ENCODE assay signal across 21 cellular contexts in genomic region chr2:20108655-20109396, GRCh38. TPM values are rescaled to one million over a fixed set of nuclear protein-coding genes. Genes with fewer than 3 reads are reported as not detected.
DNase-seq lines count a peak whose midpoint lies in the region; ATAC-seq, FAIRE-seq and TF ChIP-seq lines count a peak whose summit lies in the region.
"Had no signal": no experiment of that assay in that cellular context is flagged by ENCODE, and none has a peak within 500 bp of the region (broad histone marks: within the 10 kb centered on the region; RNA-seq: fewer than 3 reads in every experiment).

No MANE protein-coding gene starts in this region.

- peaks cover 0 to 3% (median 0%) of the 10 kb centered on the region in 8 donors for H3K9me3 Mint-ChIP-seq in CD4-positive, alpha-beta memory T cell
- H3K9me3 Mint-ChIP-seq: HFFc6, immature natural killer cell had no signal

- dilution Hi-C loops in IMR-90 (cut with HindIII; ENCODE audit: low sequenced_read_pairs, unreplicated experiment), result no loop called here

- no peak overlapping the region for H3K23ac ChIP-seq in IMR-90 (ENCODE audit: low read depth, low read length)

- no peak overlapping the region for H2AK9ac ChIP-seq in IMR-90 (replicated peaks; ENCODE audit: low read depth, low read length, poor library complexity)

- BruUV-seq in IMR-90 (replicated peaks; lab: Mats Ljungman, UMichigan) (no TSS peak), HepG2 (replicated peaks; lab: Mats Ljungman, UMichigan) (TSS peak; percentile 90)

- H3K4ac ChIP-seq in IMR-90 (ENCODE audit: low read depth, low read length), result no peak overlapping the region

- H3K4me3 ChIP-seq in AG10803 (ENCODE audit: low read length) (no peak overlapping the region), IMR-90 (ENCODE audit: insufficient read depth, low read depth, low read length) (no peak overlapping the region), bronchial epithelial cell (ENCODE audit: low read depth, low read length) (no peak overlapping the region), HepG2 (replicated peaks in 1 of 3; ENCODE audit: insufficient read depth in 1 of 3, low read depth in 2 of 3, low read length in 3 of 3) (peak overlapping the region; percentile 38 to 59 (median 44)), ascending aorta (no peak overlapping the region)
- H3K4me3 ChIP-seq in CD4-positive, alpha-beta memory T cell (ENCODE audit: low read length in 2 of 2), result no peak overlapping the region
- H3K4me3 ChIP-seq: pancreas, Peyer's patch, suprapubic skin had no signal

- no peaks in the 10 kb centered on the region for H3K79me1 ChIP-seq in IMR-90 (ENCODE audit: low read depth in 1 of 2, low read length in 2 of 2)

- no peak for FAIRE-seq in bronchial epithelial cell (lab: Jason Lieb, UNC)
- peak; percentile 70 for FAIRE-seq in HepG2 (lab: Jason Lieb, UNC)
- FAIRE-seq: GM12891, pancreas had no signal

- POLR2A ChIA-PET in IMR-90 (lab: Charles Lee; ENCODE audit: unreplicated experiment) (no interaction called here), HepG2 (lab: Yijun Ruan, JAX) (interaction anchor here (0.6 to 2.6 kb wide), 7 partner anchors 57 to 125 kb away, joined by 6 to 15 read pairs (median 7); partner anchors contain the start of genes LAPTM4A and SDC1)
- POLR2A ChIA-PET in CD4-positive, alpha-beta memory T cell (lab: Charles Lee; ENCODE audit: partially characterized antibody), result no interaction called here

- no peak overlapping the region for H2BK5ac ChIP-seq in IMR-90 (ENCODE audit: low read depth, low read length, poor library complexity, severe bottlenecking)

- H3K4me2 ChIP-seq in IMR-90 (ENCODE audit: low read depth, low read length) (no peak overlapping the region), HepG2 (ENCODE audit: low read depth, low read length) (peak overlapping the region; percentile 85)

- no peak overlapping the region for H3K14ac ChIP-seq in IMR-90 (replicated peaks; ENCODE audit: low read depth, low read length)

- ATAC-seq in IMR-90 (ENCODE audit: low read depth) (peak; percentile 68), HepG2 (peak; percentile 51)

- no peak overlapping the region for H2BK120ac ChIP-seq in IMR-90 (ENCODE audit: low read depth, low read length)

- H3K9ac ChIP-seq in IMR-90 (ENCODE audit: low read depth, low read length) (no peak overlapping the region), HepG2 (ENCODE audit: insufficient read depth, low read depth, low read length) (peak overlapping the region; percentile 23; the same call in 1 of the 2 replicates)

- H3K18ac ChIP-seq in IMR-90 (ENCODE audit: low read depth, low read length), result no peak overlapping the region

- no peak overlapping the region for H3K56ac ChIP-seq in IMR-90 (ENCODE audit: extremely low read depth, insufficient read depth, low read length)

- H3K9me1 ChIP-seq in IMR-90 (ENCODE audit: insufficient read depth, low read length), result 0 out of 2 replicates have a peak, but pooled peaks cover 5% of the 10 kb centered on the region

- in situ Hi-C loops in IMR-90 (cut with MboI; ENCODE audit: low sequenced_read_pairs) (no loop called here), HepG2 (cut with HindIII; ENCODE audit: extremely low pct_ligation_motif_present, low pct_unique_long_range_greater_than_20kb) (no loop called here)

- no peak overlapping the region for H3K27ac Mint-ChIP-seq in CD4-positive, alpha-beta memory T cell
- H3K27ac Mint-ChIP-seq: HFFc6, immature natural killer cell had no signal

- H3K4me1 ChIP-seq in IMR-90 (ENCODE audit: control insufficient read depth, insufficient read depth, low read length) (peaks cover 4% of the 10 kb centered on the region), HepG2 (ENCODE audit: insufficient read depth, low read length) (peaks cover 82% of the 10 kb centered on the region), ascending aorta (no peaks in the 10 kb centered on the region)
- H3K4me1 ChIP-seq in CD4-positive, alpha-beta memory T cell (ENCODE audit: insufficient read depth, low read length), result no peaks in the 10 kb centered on the region
- H3K4me1 ChIP-seq: pancreas had no signal

- WGBS in IMR-90 (ENCODE audit: extremely low coverage in 2 of 2, insufficient read length in 1 of 2), 2 experiments, result no CpG with 5 or more reads among the region's 5 CpGs
- 0% methylated on average over 5 of the region's 5 CpGs for WGBS in HepG2 (ENCODE audit: low lambda C conversion rate)

- peaks cover 16 to 21% of the 10 kb centered on the region in 2 donors for H3K27me3 Mint-ChIP-seq in CD4-positive, alpha-beta memory T cell

- peaks cover 0 to 4% (median 0%) of the 10 kb centered on the region in 4 donors for H3K4me1 Mint-ChIP-seq in CD4-positive, alpha-beta memory T cell

- H4K20me1 ChIP-seq in IMR-90 (ENCODE audit: insufficient read depth, low read length) (no peaks in the 10 kb centered on the region), HepG2 (ENCODE audit: insufficient read depth, low read length) (no peaks in the 10 kb centered on the region)

- TF ChIP-seq POLR2A in IMR-90 (IDR thresholded peaks at IDR 0.05; ENCODE audit: low read depth, low read length) (no peak), HepG2 (IDR thresholded peaks at IDR 0.05; ENCODE audit: insufficient read depth in 1 of 2, low read depth in 2 of 2, low read length in 2 of 2) (no peak)

- intact Hi-C loops in IMR-90 (cut with micrococcal nuclease), result no loop called here
- intact Hi-C loops in HepG2 (cut with micrococcal nuclease; ENCODE audit: unreplicated experiment), result no loop called here
- intact Hi-C loops in ascending aorta (cut with DNase I), result no loop called here
- intact Hi-C loops in CD4-positive, alpha-beta memory T cell (cut with micrococcal nuclease), result no loop called here

- no peak overlapping the region for H2AK5ac ChIP-seq in IMR-90 (ENCODE audit: low read depth, low read length)

- peak in 1 of 2 experiments; percentile 56; a peak in 2 of 4 replicates for TF ChIP-seq EP300 in HepG2 (IDR thresholded peaks at IDR 0.05; ENCODE audit: low read depth in 2 of 2, low read length in 2 of 2)
- no peak for TF ChIP-seq EP300 in HepG2 (CRISPR knock-in tag; IDR thresholded peaks at IDR 0.05; ENCODE audit: borderline replicate concordance)

- H2BK20ac ChIP-seq in IMR-90 (ENCODE audit: low read depth, low read length), result peak overlapping the region; percentile 25; the same call in 1 of the 2 replicates

- H3K79me2 ChIP-seq in HepG2 (ENCODE audit: insufficient read depth, low read length), result no peaks in the 10 kb centered on the region

- no peak overlapping the region; a peak in 1 of 4 replicates for H4K8ac ChIP-seq in IMR-90 (ENCODE audit: low read depth in 2 of 2, low read length in 2 of 2)

- H3K9me3 ChIP-seq in IMR-90 (ENCODE audit: control insufficient read depth, insufficient read depth, low read length), result peaks cover 3% of the 10 kb centered on the region; the same call in 1 of the 2 replicates
- H3K9me3 ChIP-seq in HepG2 (ENCODE audit: low read length), result peaks cover 6% of the 10 kb centered on the region; the same call in 1 of the 2 replicates
- no peaks in the 10 kb centered on the region for H3K9me3 ChIP-seq in ascending aorta
- H3K9me3 ChIP-seq in CD4-positive, alpha-beta memory T cell (ENCODE audit: control insufficient read depth in 1 of 2, low read length in 2 of 2), result no peaks in the 10 kb centered on the region
- H3K9me3 ChIP-seq: pancreas, Peyer's patch, suprapubic skin had no signal

- peak; percentile 33 for DNase-seq in AG10803 (ENCODE audit: low read depth)
- peak; percentile 85 for DNase-seq in IMR-90
- peak; percentile 89 for DNase-seq in bronchial epithelial cell (ENCODE audit: low read depth)
- peak; percentile 78 for DNase-seq in HepG2 (ENCODE audit: low spot score)
- no peak for DNase-seq in NCI-H2171 treated with DMSO at 0.1 percent for 48 hours (lab: John Stamatoyannopoulos, UW)
- DNase-seq in ascending aorta (ENCODE audit: low spot score in 2 of 2), result no peak
- no peak for DNase-seq in CD4-positive, alpha-beta memory T cell
- DNase-seq in GM10266 (ENCODE audit: extremely low spot score), result no peak
- DNase-seq: activated T-cell treated with anti-CD3 and anti-CD28 coated beads, Interleukin-2, amount 50 U/mL, for 1 hour; amniotic stem cell; dermis blood vessel endothelial cell; foreskin melanocyte; HFFc6; immature natural killer cell; NCI-H1417 treated with DMSO at 0.1 percent for 48 hours; NCI-H446; pancreas; T-helper 2 cell had no signal

- H3K27ac ChIP-seq in IMR-90 (ENCODE audit: insufficient read depth, low read length) (no peak overlapping the region), HepG2 (ENCODE audit: extremely low read length, insufficient read depth, low read length) (peak overlapping the region; percentile 58), ascending aorta (no peak overlapping the region)
- no peak overlapping the region for H3K27ac ChIP-seq in CD4-positive, alpha-beta memory T cell (ENCODE audit: low read depth, low read length)
- H3K27ac ChIP-seq: pancreas, suprapubic skin had no signal

- no peak overlapping the region for H4K91ac ChIP-seq in IMR-90 (ENCODE audit: insufficient read depth, low read depth, low read length)

- CTCF ChIA-PET in IMR-90 (lab: Yijun Ruan, JAX), result interaction anchor here (0.7 to 1.1 kb wide), 3 partner anchors 93 to 118 kb away, joined by 4 read pairs; no protein-coding TSS in a partner anchor
- CTCF ChIA-PET in HepG2 (lab: Yijun Ruan, JAX; ENCODE audit: low intra/inter-chr PET ratio, low total read pairs), result interaction anchor here (0.7 kb wide), 1 partner anchor 11 kb away, joined by 3 read pairs; no protein-coding TSS in a partner anchor
- CTCF ChIA-PET in CD4-positive, alpha-beta memory T cell (lab: Charles Lee; ENCODE audit: partially characterized antibody), result no interaction called here

- no peak overlapping the region for H4K5ac ChIP-seq in IMR-90 (ENCODE audit: low read depth, low read length)

- H3K27me3 ChIP-seq in IMR-90 (ENCODE audit: control insufficient read depth, insufficient read depth, low read length) (no peaks in the 10 kb centered on the region), bronchial epithelial cell (ENCODE audit: control insufficient read depth, insufficient read depth, low read length) (no peaks in the 10 kb centered on the region), HepG2 (ENCODE audit: control insufficient read depth in 1 of 2, insufficient read depth in 2 of 2, low read length in 2 of 2) (no peaks in the 10 kb centered on the region), ascending aorta (no peaks in the 10 kb centered on the region)
- H3K27me3 ChIP-seq in CD4-positive, alpha-beta memory T cell (ENCODE audit: insufficient read depth, low read length), result no peaks in the 10 kb centered on the region
- H3K27me3 ChIP-seq: pancreas, Peyer's patch had no signal

- H2BK15ac ChIP-seq in IMR-90 (ENCODE audit: low read depth, low read length), result no peak overlapping the region

- H2AFZ ChIP-seq in IMR-90 (replicated peaks; ENCODE audit: low read length, poor library complexity) (peak overlapping the region; percentile 18), HepG2 (ENCODE audit: low read length) (peak overlapping the region; percentile 49)

- no peaks in the 10 kb centered on the region for H3K36me3 Mint-ChIP-seq in CD4-positive, alpha-beta memory T cell
- H3K36me3 Mint-ChIP-seq: immature natural killer cell had no signal

- TF ChIP-seq CTCF in AG10803 (conservative IDR thresholded peaks at IDR 0.05; ENCODE audit: low read length) (no peak), IMR-90 (conservative IDR thresholded peaks at IDR 0.05; ENCODE audit: low read depth, low read length) (no peak), bronchial epithelial cell (IDR thresholded peaks at IDR 0.05; ENCODE audit: insufficient read depth, low read length, severe bottlenecking) (no peak), HepG2 (CRISPR knock-in tag; IDR thresholded peaks at IDR 0.05) (peak; percentile 22; the same call in 1 of the 2 replicates), ascending aorta (IDR thresholded peaks at IDR 0.05) (no peak), GM10266 (IDR thresholded peaks at IDR 0.05; ENCODE audit: control insufficient read depth, insufficient read depth, low read depth, missing control alignments) (no peak)

- H3K36me3 ChIP-seq in IMR-90 (ENCODE audit: control insufficient read depth, insufficient read depth, low read length) (no peaks in the 10 kb centered on the region), bronchial epithelial cell (ENCODE audit: control insufficient read depth, insufficient read depth, low read length) (no peaks in the 10 kb centered on the region), HepG2 (replicated peaks in 1 of 2; ENCODE audit: control insufficient read depth in 1 of 2, insufficient read depth in 2 of 2, low read length in 2 of 2) (no peaks in the 10 kb centered on the region), ascending aorta (no peaks in the 10 kb centered on the region)
- no peaks in the 10 kb centered on the region for H3K36me3 ChIP-seq in CD4-positive, alpha-beta memory T cell (ENCODE audit: insufficient read depth, low read length)
- H3K36me3 ChIP-seq: pancreas, Peyer's patch, suprapubic skin had no signal

- no peak for TF ChIP-seq RAD21 in IMR-90 (IDR thresholded peaks at IDR 0.05; ENCODE audit: low read length)
- no peak for TF ChIP-seq RAD21 in HepG2 (CRISPR knock-in tag; IDR thresholded peaks at IDR 0.05)

- H3K4me3 Mint-ChIP-seq in CD4-positive, alpha-beta memory T cell, result no peak overlapping the region
- H3K4me3 Mint-ChIP-seq: HFFc6, immature natural killer cell had no signal

RNA-seq across cellular contexts. Expression of gene LAPTM4A, which starts 57.4 kb away (rescaled TPM):
- total RNA-seq in IMR-90 (2012; rRNA removed) (97.7 and 221 TPM in 2 replicates), bronchial epithelial cell (60.0 and 63.1 TPM in 2 replicates), HepG2 (2016; rRNA removed; fragmentation: Illumina TruSeq; extraction: Trizol) (82.8 and 116 TPM in 2 replicates), ascending aorta (95.6 TPM)
- polyA plus RNA-seq in IMR-90 (2012; rRNA removed) (378 and 401 TPM in 2 replicates), HepG2 (2011; rRNA removed) (491 and 558 TPM in 2 replicates)
- polyA plus RNA-seq in IMR-90 (2012; cell fraction: cytosol; rRNA removed), result 100 and 185 TPM in 2 replicates
- 33.9 and 158 TPM in 2 replicates for polyA plus RNA-seq in IMR-90 (2012; cell fraction: nucleus; rRNA removed; ENCODE audit: low replicate concordance)
- 18.7 and 21.2 TPM in 2 replicates for total RNA-seq in HepG2 (2016; cell fraction: cytosol; rRNA removed; fragmentation: Illumina TruSeq; extraction: Trizol; ENCODE audit: low read depth)
- total RNA-seq in HepG2 (2016; cell fraction: insoluble cytoplasmic fraction; rRNA removed; fragmentation: Illumina TruSeq; extraction: Trizol), result 83.7 and 119 TPM in 2 replicates
- 35.7 and 39.5 TPM in 2 replicates for total RNA-seq in HepG2 (2016; cell fraction: membrane; rRNA removed; fragmentation: Illumina TruSeq; extraction: Trizol)
- total RNA-seq in HepG2 (2016; cell fraction: nucleus; rRNA removed; fragmentation: Illumina TruSeq; extraction: Trizol), result 127 and 144 TPM in 2 replicates
- 344 and 527 TPM in 2 replicates for polyA plus RNA-seq in HepG2 (2011; cell fraction: cytosol; rRNA removed)
- 114 and 137 TPM in 2 replicates for polyA plus RNA-seq in HepG2 (2011; cell fraction: nucleus; rRNA removed)
- 288 and 349 TPM in 2 replicates for polyA plus RNA-seq in HepG2 (2012)
- 46.6 and 49.9 TPM in 2 replicates for polyA plus RNA-seq in HepG2 (2016; cell fraction: cytosol; fragmentation: Illumina TruSeq; extraction: Trizol; ENCODE audit: low read depth)
- polyA plus RNA-seq in HepG2 (2016; cell fraction: insoluble cytoplasmic fraction; fragmentation: Illumina TruSeq; extraction: Trizol; ENCODE audit: low read depth), result 181 and 190 TPM in 2 replicates
- polyA plus RNA-seq in HepG2 (2016; cell fraction: membrane; fragmentation: Illumina TruSeq; extraction: Trizol; ENCODE audit: low read depth), result 62.5 and 62.8 TPM in 2 replicates
- polyA plus RNA-seq in HepG2 (2016; cell fraction: nucleus; fragmentation: Illumina TruSeq; extraction: Trizol; ENCODE audit: insufficient read depth, low read depth), result 365 and 398 TPM in 2 replicates
- 123 and 176 TPM in 2 replicates for polyA minus RNA-seq in HepG2 (2011; rRNA and poly(A)+ RNA removed; ENCODE audit: low replicate concordance)
- 150 and 184 TPM in 2 replicates for polyA minus RNA-seq in HepG2 (2011; cell fraction: cytosol; rRNA and poly(A)+ RNA removed)
- polyA minus RNA-seq in HepG2 (2011; cell fraction: nucleus; rRNA and poly(A)+ RNA removed), result 93.0 and 135 TPM in 2 replicates
- total RNA-seq in CD4-positive, alpha-beta memory T cell, result 10 to 100 TPM; 47.4 to 50.8 TPM
- polyA plus RNA-seq in CD4-positive, alpha-beta memory T cell, result 100 to 1,000 TPM; 101 to 150 TPM

Comparison
In these comparisons a context has a peak if more than half of its experiments do, and no peak if none do; other contexts are left out.
1. DNase-seq: peak in AG10803 (single experiment), IMR-90 (single experiment), bronchial epithelial cell (single experiment) and HepG2 (single experiment); none in NCI-H2171 treated with DMSO at 0.1 percent for 48 hours (single experiment), ascending aorta (0 of 2), CD4-positive, alpha-beta memory T cell (0 of 5) and GM10266 (single experiment).
2. H3K4me3 ChIP-seq: peak in HepG2 (3 of 3); none in AG10803 (single experiment), IMR-90 (single experiment), bronchial epithelial cell (single experiment), ascending aorta (0 of 2) and CD4-positive, alpha-beta memory T cell (0 of 2).